25 cellular contexts compared by ENCODE assay signal in genomic region chr3:14519406-14519805, GRCh38. TPM values are rescaled to one million over a fixed set of nuclear protein-coding genes. Genes with fewer than 3 reads are reported as not detected.
DNase-seq lines count a peak whose midpoint lies in the region; ATAC-seq, FAIRE-seq and TF ChIP-seq lines count a peak whose summit lies in the region.
"Had no signal": no experiment of that assay in that cellular context is flagged by ENCODE, and none has a peak within 500 bp of the region (broad histone marks: within the 10 kb centered on the region; RNA-seq: fewer than 3 reads in every experiment).

No MANE protein-coding gene starts in this region.

- no peak for FAIRE-seq in K562 (lab: Jason Lieb, UNC)
- FAIRE-seq: GM12878 had no signal

- WGBS in H9 (ENCODE audit: extremely low coverage, insufficient read length, low lambda C conversion rate), result no CpG with 5 or more reads among the region's 1 CpG
- no CpG with 5 or more reads among the region's 1 CpG for WGBS in K562 (ENCODE audit: insufficient coverage, low coverage, missing lambda C conversion rate)

- H3K23ac ChIP-seq in H9 (ENCODE audit: insufficient read length, low read depth, low read length), result no peak overlapping the region

- intact Hi-C loops in K562 (cut with micrococcal nuclease) (no loop called here), gastrocnemius medialis (cut with DNase I; ENCODE audit: low total_unique reads) (no loop called here)

- H2BK12ac ChIP-seq in H9 (ENCODE audit: insufficient read length, low read depth, low read length), result no peak overlapping the region

- no peak overlapping the region for H2BK15ac ChIP-seq in H9 (ENCODE audit: low read depth, low read length)

- H4K20me1 ChIP-seq in H9 (ENCODE audit: control insufficient read depth, insufficient read depth, insufficient read length) (no peaks in the 10 kb centered on the region), K562 (replicated peaks; ENCODE audit: control insufficient read depth, insufficient read depth, low read length) (peaks cover 13% of the 10 kb centered on the region)
- H4K20me1 ChIP-seq: BLaER1 had no signal

- CTCF ChIA-PET in K562 (lab: Yijun Ruan, JAX; ENCODE audit: low intra/inter-chr PET ratio), result no interaction called here

- H3K79me2 ChIP-seq in H9 (ENCODE audit: insufficient read depth, low read length) (no peaks in the 10 kb centered on the region), K562 (ENCODE audit: control insufficient read depth, insufficient read depth, low read length) (no peaks in the 10 kb centered on the region)

- no peak overlapping the region for H3K14ac ChIP-seq in H9 (ENCODE audit: insufficient read depth, low read length)

- peak; percentile 14 for DNase-seq in H9
- DNase-seq in K562 (ENCODE audit: extremely low read depth in 1 of 4, low spot score in 3 of 4), result no peak
- no peak for DNase-seq in neural crest cell (ENCODE audit: low read depth, low spot score)
- no peak for DNase-seq in gastrocnemius medialis
- no peak for DNase-seq in brain microvascular endothelial cell
- DNase-seq in effector CD4-positive, alpha-beta T cell, result no peak
- DNase-seq: COR-L47, DMS79 treated with DMSO at 0.1 percent for 48 hours, GM23248, MM.1S, NCI-H1092 treated with DMSO at 0.1 percent for 48 hours, NCI-H146, NCI-H2029, NCI-H2227 treated with DMSO at 0.1 percent for 48 hours, NCI-H510A treated with DMSO at 0.1 percent for 48 hours, NCI-H748 treated with DMSO at 0.1 percent for 48 hours, SIG-M5, SK-N-SH had no signal

- no peak overlapping the region for H3K9ac ChIP-seq in H9 (ENCODE audit: extremely low read depth, insufficient read length, low read length)
- no peak overlapping the region for H3K9ac ChIP-seq in K562 (ENCODE audit: insufficient read depth in 1 of 2, low read depth in 2 of 2, low read length in 2 of 2)
- H3K9ac ChIP-seq: BLaER1, GM23248, SK-N-SH had no signal

- H3K4ac ChIP-seq in H9 (ENCODE audit: low read depth, low read length), result no peak overlapping the region

- no TSS peak for BruUV-seq in K562 (replicated peaks; lab: Mats Ljungman, UMichigan)

- H3K56ac ChIP-seq in H9 (ENCODE audit: insufficient read length, low read depth, low read length), result no peak overlapping the region

- no peaks in the 10 kb centered on the region for H3K9me3 Mint-ChIP-seq in H9
- no peaks in the 10 kb centered on the region for H3K9me3 Mint-ChIP-seq in neural crest cell
- H3K9me3 Mint-ChIP-seq: CD4-positive, alpha-beta T cell had no signal

- H3K4me3 Mint-ChIP-seq in H9 (no peak overlapping the region), neural crest cell (no peak overlapping the region)
- H3K4me3 Mint-ChIP-seq: CD4-positive, alpha-beta T cell had no signal

- no peak overlapping the region for H4K5ac ChIP-seq in H9 (ENCODE audit: insufficient read length, low read depth, low read length)

- H3K4me3 ChIP-seq in K562, result no peak overlapping the region
- no peak overlapping the region for H3K4me3 ChIP-seq in gastrocnemius medialis
- no peak overlapping the region for H3K4me3 ChIP-seq in brain microvascular endothelial cell (ENCODE audit: low read depth, low read length)
- H3K4me3 ChIP-seq: BLaER1, GM12878, GM23248, HAP-1 had no signal

- in situ Hi-C loops in K562 (cut with MboI), result loop anchor here (25.0 kb wide), 1 partner anchor 393 kb away; no protein-coding TSS in a partner anchor
- in situ Hi-C loops in gastrocnemius medialis (cut with MboI; ENCODE audit: low sequenced_read_pairs in 4 of 4), result no loop called here
- in situ Hi-C loops in brain microvascular endothelial cell (cut with HindIII; ENCODE audit: low pct_ligation_motif_present, low sequenced_read_pairs), result no loop called here

- H2AFZ ChIP-seq in H9 (ENCODE audit: low read length), result no peak overlapping the region
- no peak overlapping the region for H2AFZ ChIP-seq in K562 (ENCODE audit: low read depth, low read length)
- H2AFZ ChIP-seq: GM23248 had no signal

- POLR2A ChIA-PET in K562 (lab: Yijun Ruan, JAX), result interaction anchor here (0.9 to 1.6 kb wide), 3 partner anchors 8 to 316 kb away, joined by 3 to 6 read pairs (median 4); no protein-coding TSS in a partner anchor

- H3K27me3 ChIP-seq in H9 (ENCODE audit: insufficient read depth, low read length) (no peaks in the 10 kb centered on the region), K562 (ENCODE audit: control insufficient read depth in 2 of 2, insufficient read depth in 2 of 2, low read length in 2 of 2) (peaks cover 74 to 76% of the 10 kb centered on the region in 2 experiments), gastrocnemius medialis (no peaks in the 10 kb centered on the region), brain microvascular endothelial cell (replicated peaks) (peaks cover 11% of the 10 kb centered on the region)
- H3K27me3 ChIP-seq: BLaER1 had no signal

- H3K27ac Mint-ChIP-seq in H9, result peak overlapping the region in 1 of 3 experiments; percentile 40; a peak in 2 of 7 replicates
- H3K27ac Mint-ChIP-seq in neural crest cell (ENCODE audit: unreplicated experiment), result peak overlapping the region; percentile 75
- H3K27ac Mint-ChIP-seq: CD4-positive, alpha-beta T cell had no signal

- TF ChIP-seq POLR2A in K562 (conservative IDR thresholded peaks at IDR 0.05), result no peak
- no peak for TF ChIP-seq POLR2A in gastrocnemius medialis (IDR thresholded peaks at IDR 0.05)

- H2BK120ac ChIP-seq in H9 (ENCODE audit: low read depth, low read length, poor library complexity, severe bottlenecking), result no peak overlapping the region

- H2BK20ac ChIP-seq in H9 (ENCODE audit: low read depth, low read length, poor library complexity, severe bottlenecking), result no peak overlapping the region

- TF ChIP-seq RAD21 in K562 (CRISPR knock-in tag; conservative IDR thresholded peaks at IDR 0.05 in 1 of 2, IDR thresholded peaks at IDR 0.05 in 1 of 2), result no peak

- no peak overlapping the region for H4K8ac ChIP-seq in H9 (replicated peaks; ENCODE audit: insufficient read length, low read depth, low read length)

- TF ChIP-seq CTCF in H9 (conservative IDR thresholded peaks at IDR 0.05) (no peak), K562 (IDR thresholded peaks at IDR 0.05 in 2 of 3, conservative IDR thresholded peaks at IDR 0.05 in 1 of 3; ENCODE audit: insufficient read depth in 2 of 3, low read depth in 1 of 3, low read length in 3 of 3) (no peak), neural crest cell (conservative IDR thresholded peaks at IDR 0.05) (no peak), gastrocnemius medialis (IDR thresholded peaks at IDR 0.05 in 4 of 5, conservative IDR thresholded peaks at IDR 0.05 in 1 of 5) (no peak), brain microvascular endothelial cell (IDR thresholded peaks at IDR 0.05; ENCODE audit: low read depth, low read length, missing control alignments) (no peak)

- H3K9me3 ChIP-seq in H9 (ENCODE audit: control insufficient read depth, low read depth, low read length) (no peaks in the 10 kb centered on the region), K562 (replicated peaks; ENCODE audit: control insufficient read depth, insufficient read depth, low read depth, low read length) (no peaks in the 10 kb centered on the region), gastrocnemius medialis (no peaks in the 10 kb centered on the region)
- H3K9me3 ChIP-seq: BLaER1, HAP-1, SK-N-SH had no signal

- no peaks in the 10 kb centered on the region for H3K23me2 ChIP-seq in H9 (ENCODE audit: insufficient read length, low read depth, low read length, poor library complexity, severe bottlenecking)

- ATAC-seq in K562 (peak; percentile 21; the same call in 1 of the 3 replicates), gastrocnemius medialis (no peak), GM18909 (IDR thresholded peaks at IDR 0.05; ENCODE audit: poor library complexity, unreplicated experiment) (no peak)
- ATAC-seq: GM12878 had no signal

- H3K27ac ChIP-seq in H9 (ENCODE audit: insufficient read length, low read depth, low read length) (no peak overlapping the region), K562 (ENCODE audit: extremely low read depth, low read depth, low read length) (no peak overlapping the region), gastrocnemius medialis (peak overlapping the region; percentile 92 to 99 (median 97)), brain microvascular endothelial cell (no peak overlapping the region)
- H3K27ac ChIP-seq: BLaER1, GM23248, RWPE1 had no signal

- H3K4me2 ChIP-seq in H9 (ENCODE audit: insufficient read depth, insufficient read length, low read length) (no peak overlapping the region), K562 (ENCODE audit: insufficient read depth, low read length) (no peak overlapping the region)
- H3K4me2 ChIP-seq: BLaER1, SK-N-SH had no signal

- no peak overlapping the region for H3K18ac ChIP-seq in H9 (ENCODE audit: insufficient read length, low read depth, low read length)

- no peak overlapping the region for H2AK5ac ChIP-seq in H9 (ENCODE audit: insufficient read length, low read length)

- H3T11ph ChIP-seq in H9 (ENCODE audit: low read length), result no peak overlapping the region

- no peaks in the 10 kb centered on the region; the same call in none of the 2 replicates for H3K27me3 Mint-ChIP-seq in H9 (ENCODE audit: low read depth)
- no peaks in the 10 kb centered on the region for H3K27me3 Mint-ChIP-seq in neural crest cell (ENCODE audit: low read depth)
- H3K27me3 Mint-ChIP-seq: CD4-positive, alpha-beta T cell had no signal

- H3K79me1 ChIP-seq in H9 (ENCODE audit: insufficient read depth, low read depth, low read length, poor library complexity, severe bottlenecking), result no peaks in the 10 kb centered on the region

- H3K9me1 ChIP-seq in K562 (ENCODE audit: control insufficient read depth, insufficient read depth, low read length), result no peaks in the 10 kb centered on the region

- no peaks in the 10 kb centered on the region; a peak in 1 of 7 replicates for H3K36me3 Mint-ChIP-seq in H9 (ENCODE audit: insufficient read depth in 1 of 3, low read depth in 3 of 3)
- no peaks in the 10 kb centered on the region for H3K36me3 Mint-ChIP-seq in neural crest cell (ENCODE audit: low read depth)

- H3K36me3 ChIP-seq in K562 (ENCODE audit: control insufficient read depth, insufficient read depth, low read length) (no peaks in the 10 kb centered on the region), gastrocnemius medialis (peaks cover 0 to 43% of the 10 kb centered on the region in 2 donors), brain microvascular endothelial cell (replicated peaks) (no peaks in the 10 kb centered on the region)
- H3K36me3 ChIP-seq: BLaER1, HAP-1 had no signal

- H4K91ac ChIP-seq in H9 (ENCODE audit: insufficient read length, low read depth, low read length), result no peak overlapping the region

- peaks cover 3 to 13% of the 10 kb centered on the region in 2 experiments; a peak in 3 of 4 replicates for H3K4me1 Mint-ChIP-seq in H9
- peaks cover 5% of the 10 kb centered on the region for H3K4me1 Mint-ChIP-seq in neural crest cell

- no peaks in the 10 kb centered on the region for H3K4me1 ChIP-seq in H9 (ENCODE audit: insufficient read depth, low read length)
- H3K4me1 ChIP-seq in K562 (replicated peaks in 1 of 2; ENCODE audit: control insufficient read depth in 2 of 2, insufficient read depth in 2 of 2, low read length in 2 of 2), result peaks cover 0 to 17% of the 10 kb centered on the region in 2 experiments; a peak in 2 of 5 replicates
- peaks cover 34 to 38% of the 10 kb centered on the region in 2 donors for H3K4me1 ChIP-seq in gastrocnemius medialis
- H3K4me1 ChIP-seq: BLaER1, HAP-1 had no signal

- TF ChIP-seq EP300 in K562 (IDR thresholded peaks at IDR 0.05; ENCODE audit: low read length), result no peak

- no peak overlapping the region for H2BK5ac ChIP-seq in H9 (ENCODE audit: insufficient read length, low read length)

RNA-seq across cellular contexts. Expression of gene GRIP2, which starts 20.7 kb away (rescaled TPM):
- total RNA-seq in H9 (2021) (3.1 and 3.2 TPM in 2 replicates), K562 (2014; rRNA removed) (not detected in 2 replicates), K562 (2014; rRNA removed; fragmentation: Illumina TruSeq; extraction: Trizol) (not detected in 2 replicates), K562 (2015; rRNA removed; fragmentation: Illumina TruSeq; extraction: Trizol) (not detected in 2 replicates), K562 (2021) (not detected in 2 replicates), neural crest cell (3.2 and 3.6 TPM in 2 replicates), gastrocnemius medialis (10 to 100 TPM in 1 of 4 donors, 1 to 10 TPM in 3; 2.8 to 12.6 (median 4.6) TPM)
- not detected in 2 replicates for total RNA-seq in K562 (2011; cell fraction: chromatin; rRNA removed; ENCODE audit: low replicate concordance)
- under 0.01 TPM in 1 of 2 replicates, not detected in the other for total RNA-seq in K562 (2011; cell fraction: nucleolus; rRNA removed)
- 0.07 TPM in 1 of 2 replicates, not detected in the other for total RNA-seq in K562 (2011; cell fraction: nucleoplasm; rRNA removed)
- polyA plus RNA-seq in K562 (2011; rRNA removed) (not detected in 2 replicates), K562 (2014; fragmentation: Illumina TruSeq; extraction: Trizol) (not detected in 2 replicates), K562 (2014; fragmentation: Nextera tagmentation; extraction: Ambion mirVana) (under 1 TPM; 0.01 TPM), K562 (2014; rRNA removed) (0.03 TPM in 1 of 2 replicates, not detected in the other)
- 0.04 TPM in 1 of 2 replicates, not detected in the other for polyA plus RNA-seq in K562 (2011; cell fraction: cytosol; rRNA removed)
- polyA plus RNA-seq in K562 (2011; cell fraction: nucleus; rRNA removed), result 0.03 and 0.06 TPM in 2 replicates
- polyA plus RNA-seq in K562 (2012), result 0.04 and 0.06 TPM in 2 replicates
- polyA minus RNA-seq in K562 (2011; rRNA and poly(A)+ RNA removed), result not detected in 2 replicates
- not detected in 2 replicates for polyA minus RNA-seq in K562 (2011; cell fraction: cytosol; rRNA and poly(A)+ RNA removed)
- polyA minus RNA-seq in K562 (2011; cell fraction: nucleus; rRNA and poly(A)+ RNA removed), result not detected in 2 replicates
- total RNA-seq: CD4-positive, alpha-beta T cell; GM12878; LHCN-M2 had no signal
- polyA plus RNA-seq: GM12878 had no signal

Comparison
In these comparisons a context has a peak if more than half of its experiments do, and no peak if none do; other contexts are left out.
1. H3K27ac ChIP-seq: peak in gastrocnemius medialis (4 of 4); none in H9 (single experiment), K562 (single experiment) and brain microvascular endothelial cell (single experiment).